ENCODE assay signal across 24 cellular contexts in genomic region chr3:169400874-169401273, GRCh38.
A peak's percentile ranks its signal among the peaks of the same experiment; 100 is the strongest.
DNase-seq lines count a peak whose midpoint lies in the region; ATAC-seq, FAIRE-seq and TF ChIP-seq lines count a peak whose summit lies in the region.
"Had no signal": no experiment of that assay in that cellular context is flagged by ENCODE, and none has a peak within 500 bp of the region (broad histone marks: within the 10 kb centered on the region; RNA-seq: fewer than 3 reads in every experiment).

No MANE protein-coding gene starts in this region.

- no peaks in the 10 kb centered on the region for H3K27me3 ChIP-seq in H1 (replicated peaks in 1 of 4; ENCODE audit: control insufficient read depth in 3 of 4, extremely low read depth in 1 of 4, insufficient read depth in 3 of 4, low read length in 3 of 4)
- H3K27me3 ChIP-seq: BLaER1 treated with 17β-estradiol and CSF1 and Interleukin-3, amounts not matched to agents 10 nM and 100 nM; SJSA1 had no signal

- DNase-seq in Daoy (ENCODE audit: low read depth): peak; percentile 13
- peak; percentile 92 for DNase-seq in NCI-H1436 (lab: John Stamatoyannopoulos, UW)
- peak; percentile 45 for DNase-seq in NCI-H69 (lab: John Stamatoyannopoulos, UW)
- DNase-seq in H1 (ENCODE audit: low read depth in 1 of 2, low spot score in 2 of 2): no peak
- DNase-seq in amniotic stem cell (lab: John Stamatoyannopoulos, UW): no peak
- DNase-seq in HTR-8/SVneo (ENCODE audit: insufficient read length, low spot score): no peak
- DNase-seq in NCI-H446 treated with DMSO at 0.1 percent for 48 hours (lab: John Stamatoyannopoulos, UW): no peak
- no peak for DNase-seq in omental fat pad (ENCODE audit: low spot score)
- DNase-seq: activated B cell treated with CpG ODN at 0.5 μM for 24 hours; activated CD4-positive, alpha-beta T cell treated with anti-CD3 and anti-CD28 coated beads, Interleukin-2, amount 50 U/mL, for 4 hours; activated CD8-positive, alpha-beta memory T cell treated with anti-CD3 and anti-CD28 coated beads, Interleukin-2, amount 50 U/mL, for 4 hours; central memory CD4-positive, alpha-beta T cell; HCEC 1CT; NCI-H1105 treated with DMSO at 0.1 percent for 48 hours; posterior cingulate gyrus; T-helper 2 cell had no signal

- TF ChIP-seq CTCF in H1 (IDR thresholded peaks at IDR 0.05; ENCODE audit: control extremely low read depth in 1 of 3, insufficient read depth in 1 of 3, low read depth in 1 of 3, low read length in 3 of 3): no peak
- no peak for TF ChIP-seq CTCF in omental fat pad (IDR thresholded peaks at IDR 0.05)

- TF ChIP-seq POLR2A in H1 (IDR thresholded peaks at IDR 0.05; ENCODE audit: control extremely low read depth in 1 of 2, low read depth in 2 of 2, low read length in 2 of 2): no peak

- no peak overlapping the region for H3K27ac ChIP-seq in H1 (ENCODE audit: low read depth, low read length)
- H3K27ac ChIP-seq: BLaER1 treated with 17β-estradiol and CSF1 and Interleukin-3, amounts not matched to agents 10 nM and 100 nM; HL-60; SJSA1 had no signal

- H3K79me1 ChIP-seq in H1 (ENCODE audit: low read depth, low read length): no peaks in the 10 kb centered on the region

- H2AK5ac ChIP-seq in H1 (ENCODE audit: low read depth, low read length): no peak overlapping the region

- POLR2A ChIA-PET in H1 (lab: Charles Lee; ENCODE audit: partially characterized antibody): no interaction called here

- no peak overlapping the region for H3K56ac ChIP-seq in H1 (replicated peaks; ENCODE audit: insufficient read length, low read depth, low read length)

- no peak overlapping the region for H4K91ac ChIP-seq in H1 (replicated peaks; ENCODE audit: insufficient read length, low read length)

- no peak overlapping the region for H2BK15ac ChIP-seq in H1 (ENCODE audit: low read length)

- FAIRE-seq in H1 (lab: Jason Lieb, UNC) (no peak), HTR-8/SVneo (lab: Jason Lieb, UNC) (no peak)
- FAIRE-seq: astrocyte, endometrium, HepG2 had no signal

- H2AFZ ChIP-seq in H1 (ENCODE audit: low read length): no peak overlapping the region

- no peak for TF ChIP-seq EP300 in H1 (IDR thresholded peaks at IDR 0.05; ENCODE audit: borderline replicate concordance in 1 of 2, low read depth in 2 of 2, low read length in 2 of 2)

- H3K9me3 ChIP-seq in H1 (ENCODE audit: insufficient read depth in 2 of 2, low read depth in 1 of 2, low read length in 1 of 2): no peaks in the 10 kb centered on the region
- H3K9me3 ChIP-seq: BLaER1 treated with 17β-estradiol and CSF1 and Interleukin-3, amounts not matched to agents 10 nM and 100 nM; SJSA1 had no signal

- H3K36me3 ChIP-seq in H1 (ENCODE audit: control insufficient read depth in 2 of 4, insufficient read depth in 4 of 4, low read length in 3 of 4): no peaks in the 10 kb centered on the region
- H3K36me3 ChIP-seq: BLaER1 treated with 17β-estradiol and CSF1 and Interleukin-3, amounts not matched to agents 10 nM and 100 nM; SJSA1 had no signal

- H3K4me3 ChIP-seq in H1 (ENCODE audit: extremely low read depth in 1 of 4, insufficient read depth in 2 of 4, low read depth in 3 of 4, low read length in 4 of 4): no peak overlapping the region
- H3K4me3 ChIP-seq: BLaER1 treated with 17β-estradiol and CSF1 and Interleukin-3, amounts not matched to agents 10 nM and 100 nM; SJSA1 had no signal

- H3K4me2 ChIP-seq in H1 (ENCODE audit: insufficient read depth in 1 of 2, low read depth in 2 of 2, low read length in 2 of 2): no peak overlapping the region
- H3K4me2 ChIP-seq: BLaER1 treated with 17β-estradiol and CSF1 and Interleukin-3, amounts not matched to agents 10 nM and 100 nM had no signal

- no peak overlapping the region for H2BK5ac ChIP-seq in H1 (ENCODE audit: low read depth, low read length)

- ATAC-seq in omental fat pad (ENCODE audit: low FRiP score): no peak
- ATAC-seq: activated naive CD4-positive, alpha-beta T cell treated with anti-CD3 and anti-CD28 coated beads, Interleukin-2, amount 50 U/mL, for 72 hours; HepG2; sciatic nerve had no signal

- CTCF ChIA-PET in H1 (lab: Charles Lee; ENCODE audit: partially characterized antibody): interaction anchor here (0.8 to 1.2 kb wide), 2 partner anchors 7 to 10 kb away, joined by 3 to 5 read pairs; no protein-coding TSS in a partner anchor

- H3K14ac ChIP-seq in H1 (ENCODE audit: insufficient read length): no peak overlapping the region

- 87% methylated on average over 6 of the region's 6 CpGs; no CpG with 5 or more reads in 1 of the 2 experiments for WGBS in H1 (ENCODE audit: extremely low coverage in 1 of 2, insufficient coverage in 1 of 2, insufficient read length in 1 of 2, insufficient replicate concordance in 2 of 2, low coverage in 1 of 2, low lambda C conversion rate in 2 of 2, missing lambda C conversion rate in 1 of 2), 2 experiments

- no peak overlapping the region for H2BK120ac ChIP-seq in H1 (replicated peaks; ENCODE audit: low read depth, low read length)

- no peak overlapping the region for H4K8ac ChIP-seq in H1 (ENCODE audit: extremely low read depth, insufficient read depth, low read length)

- H2BK20ac ChIP-seq in H1 (ENCODE audit: low read length): no peak overlapping the region

- peak overlapping the region; percentile 23 for H3K4ac ChIP-seq in H1 (replicated peaks; ENCODE audit: insufficient read length, low read depth, low read length)

- no peak overlapping the region for H3K23ac ChIP-seq in H1 (ENCODE audit: insufficient read length)

- H2BK12ac ChIP-seq in H1 (ENCODE audit: low read depth, low read length): no peak overlapping the region

- no peaks in the 10 kb centered on the region for H4K20me1 ChIP-seq in H1 (replicated peaks in 1 of 2; ENCODE audit: control insufficient read depth in 1 of 2, insufficient read depth in 2 of 2, low read length in 2 of 2)
- H4K20me1 ChIP-seq: BLaER1 treated with 17β-estradiol and CSF1 and Interleukin-3, amounts not matched to agents 10 nM and 100 nM had no signal

- peaks cover 0 to 2% (median under 1%) of the 10 kb centered on the region in 4 experiments; a peak in 3 of 7 replicates for H3K4me1 ChIP-seq in H1 (replicated peaks in 1 of 4; ENCODE audit: control insufficient read depth in 3 of 4, insufficient read depth in 4 of 4, low read length in 3 of 4)
- H3K4me1 ChIP-seq: BLaER1 treated with 17β-estradiol and CSF1 and Interleukin-3, amounts not matched to agents 10 nM and 100 nM; SJSA1 had no signal

- no peaks in the 10 kb centered on the region for H3K79me2 ChIP-seq in H1 (ENCODE audit: control insufficient read depth in 1 of 2, insufficient read depth in 2 of 2, low read length in 2 of 2)

- no peak overlapping the region for H3K18ac ChIP-seq in H1 (ENCODE audit: extremely low read depth, low read length)

- TF ChIP-seq RAD21 in H1 (IDR thresholded peaks at IDR 0.05 in 1 of 2, conservative IDR thresholded peaks at IDR 0.05 in 1 of 2; ENCODE audit: low read depth in 2 of 2, low read length in 2 of 2): no peak

- H3K23me2 ChIP-seq in H1 (ENCODE audit: low read depth, low read length): no peaks in the 10 kb centered on the region

- no peak overlapping the region for H3K9ac ChIP-seq in H1 (replicated peaks in 1 of 4; ENCODE audit: extremely low read depth in 1 of 4, low read depth in 3 of 4, low read length in 3 of 4)
- H3K9ac ChIP-seq: BLaER1 treated with 17β-estradiol and CSF1 and Interleukin-3, amounts not matched to agents 10 nM and 100 nM had no signal

- no peak overlapping the region for H4K5ac ChIP-seq in H1 (ENCODE audit: insufficient read length, low read depth, low read length)

TF ChIP-seq in H1, 55 proteins besides CTCF, POLR2A, EP300 and RAD21:
- TF ChIP-seq PHF8 (conservative IDR thresholded peaks at IDR 0.05; ENCODE audit: low read depth, low read length) (no peak), CREB1 (IDR thresholded peaks at IDR 0.05) (no peak), CBX8 (IDR thresholded peaks at IDR 0.05; ENCODE audit: borderline replicate concordance, low read depth, low read length) (no peak), NRF1 (IDR thresholded peaks at IDR 0.05; ENCODE audit: low read depth, low read length) (no peak), HDAC6 (IDR thresholded peaks at IDR 0.05; ENCODE audit: low read depth, low read length) (no peak), ZNF274 (IDR thresholded peaks at IDR 0.05; ENCODE audit: borderline replicate concordance, extremely low read depth, low read length) (no peak), SP2 (IDR thresholded peaks at IDR 0.05; ENCODE audit: low read length) (no peak), RXRA (IDR thresholded peaks at IDR 0.05; ENCODE audit: insufficient read depth, low read depth, low read length) (no peak), EZH2 (IDR thresholded peaks at IDR 0.05; ENCODE audit: low read depth, low read length, severe bottlenecking) (no peak), POU5F1 (IDR thresholded peaks at IDR 0.05; ENCODE audit: low read depth, low read length) (no peak), CEBPB (IDR thresholded peaks at IDR 0.05; ENCODE audit: low read depth, low read length) (no peak), TAF1 (IDR thresholded peaks at IDR 0.05; ENCODE audit: low read depth, low read length) (no peak), POLR2AphosphoS5 (IDR thresholded peaks at IDR 0.05; ENCODE audit: low read depth, low read length) (no peak), SIN3A (conservative IDR thresholded peaks at IDR 0.05 in 1 of 2, IDR thresholded peaks at IDR 0.05 in 1 of 2; ENCODE audit: low read depth in 1 of 2, low read length in 2 of 2) (no peak), BRCA1 (IDR thresholded peaks at IDR 0.05; ENCODE audit: low read depth, low read length) (no peak), CHD2 (IDR thresholded peaks at IDR 0.05; ENCODE audit: low read length) (no peak), KDM1A (IDR thresholded peaks at IDR 0.05; ENCODE audit: borderline replicate concordance, low read length) (no peak)
- TF ChIP-seq, protein P1, sequence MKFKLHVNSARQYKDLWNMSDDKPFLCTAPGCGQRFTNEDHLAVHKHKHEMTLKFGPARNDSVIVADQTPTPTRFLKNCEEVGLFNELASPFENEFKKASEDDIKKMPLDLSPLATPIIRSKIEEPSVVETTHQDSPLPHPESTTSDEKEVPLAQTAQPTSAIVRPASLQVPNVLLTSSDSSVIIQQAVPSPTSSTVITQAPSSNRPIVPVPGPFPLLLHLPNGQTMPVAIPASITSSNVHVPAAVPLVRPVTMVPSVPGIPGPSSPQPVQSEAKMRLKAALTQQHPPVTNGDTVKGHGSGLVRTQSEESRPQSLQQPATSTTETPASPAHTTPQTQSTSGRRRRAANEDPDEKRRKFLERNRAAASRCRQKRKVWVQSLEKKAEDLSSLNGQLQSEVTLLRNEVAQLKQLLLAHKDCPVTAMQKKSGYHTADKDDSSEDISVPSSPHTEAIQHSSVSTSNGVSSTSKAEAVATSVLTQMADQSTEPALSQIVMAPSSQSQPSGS (IDR thresholded peaks at IDR 0.05; ENCODE audit: low read length): no peak

Comparison
In these comparisons a context has a peak if more than half of its experiments do, and no peak if none do; other contexts are left out.
1. DNase-seq: peak in Daoy (single experiment), NCI-H1436 (single experiment) and NCI-H69 (single experiment); none in H1 (0 of 2), amniotic stem cell (single experiment), HTR-8/SVneo (single experiment), NCI-H446 treated with DMSO at 0.1 percent for 48 hours (single experiment) and omental fat pad (single experiment).